ENCODE assay signal across 7 cellular contexts in the genomic region with DNA sequence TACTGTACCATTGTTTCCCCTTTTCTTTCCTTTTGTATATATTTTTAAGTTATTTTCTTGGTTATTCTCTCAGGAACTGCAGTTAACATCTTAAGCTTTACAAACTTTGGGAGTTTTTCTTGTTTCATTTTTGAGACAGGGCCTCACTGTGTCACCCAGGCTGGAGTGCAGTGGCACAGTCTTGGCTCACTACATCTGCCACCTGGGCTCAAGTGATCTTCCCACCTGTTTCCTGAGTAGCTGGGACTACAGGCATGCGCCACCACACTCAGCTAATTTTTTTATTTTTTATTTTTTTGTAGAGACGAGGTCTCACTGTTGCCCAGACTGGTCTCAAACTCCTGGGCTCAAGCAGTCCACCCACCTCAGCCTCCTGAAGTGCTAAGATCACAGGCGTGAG. TPM values are rescaled to one million over a fixed set of nuclear protein-coding genes. Genes with fewer than 3 reads are reported as not detected.
DNase-seq lines count a peak whose midpoint lies in the region; ATAC-seq and TF ChIP-seq lines count a peak whose summit lies in the region.
"Not testable (repeated sequence)": the region's sequence is repeated elsewhere in the genome, so short reads cannot be mapped to it uniquely, and the experiment has no call there.

No MANE protein-coding gene starts in this region.

- not testable (repeated sequence) for H3K4me3 Mint-ChIP-seq in CD8-positive, alpha-beta T cell; activated T-cell treated with anti-CD3 and anti-CD28 coated beads, Interleukin-2, amount 50 U/mL, for 72 hours; effector memory CD8-positive, alpha-beta T cell; naive thymus-derived CD4-positive, alpha-beta T cell; stimulated activated effector memory CD8-positive, alpha-beta T cell treated with anti-CD3 and anti-CD28 coated beads, Interleukin-12 subunit alpha, Interleukin-12 subunit beta, amount 100 ng/mL, for 72 hours

- H3K9me3 ChIP-seq in CD8-positive, alpha-beta T cell (ENCODE audit: low read length), result peaks cover 14% of the 10 kb centered on the region
- peaks cover 0 to 21% (median 0%) of the 10 kb centered on the region in 3 experiments for H3K9me3 ChIP-seq in naive thymus-derived CD4-positive, alpha-beta T cell (ENCODE audit: control insufficient read depth in 2 of 3, low read length in 3 of 3)

- TF ChIP-seq CTCF in CD8-positive, alpha-beta T cell (IDR thresholded peaks at IDR 0.05), result not testable (repeated sequence)

- peaks cover 24% of the 10 kb centered on the region for H3K4me1 Mint-ChIP-seq in CD8-positive, alpha-beta T cell (ENCODE audit: low read depth)
- H3K4me1 Mint-ChIP-seq in activated T-cell treated with anti-CD3 and anti-CD28 coated beads, Interleukin-2, amount 50 U/mL, for 72 hours (ENCODE audit: low read depth), result not testable (repeated sequence)
- peaks cover 6 to 16% of the 10 kb centered on the region in 2 donors for H3K4me1 Mint-ChIP-seq in effector memory CD8-positive, alpha-beta T cell (ENCODE audit: low read depth in 2 of 2)
- H3K4me1 Mint-ChIP-seq in naive thymus-derived CD4-positive, alpha-beta T cell, result peaks cover 8 to 31% (median 22%) of the 10 kb centered on the region in 7 donors
- peaks cover 18% of the 10 kb centered on the region for H3K4me1 Mint-ChIP-seq in stimulated activated effector memory CD8-positive, alpha-beta T cell treated with anti-CD3 and anti-CD28 coated beads, Interleukin-12 subunit alpha, Interleukin-12 subunit beta, amount 100 ng/mL, for 72 hours

- peaks cover 96% of the 10 kb centered on the region for H3K36me3 Mint-ChIP-seq in CD8-positive, alpha-beta T cell
- peaks cover 39 to 65% of the 10 kb centered on the region in 2 donors for H3K36me3 Mint-ChIP-seq in activated T-cell treated with anti-CD3 and anti-CD28 coated beads, Interleukin-2, amount 50 U/mL, for 72 hours (ENCODE audit: insufficient read depth in 2 of 2)
- H3K36me3 Mint-ChIP-seq in effector memory CD8-positive, alpha-beta T cell (ENCODE audit: insufficient read depth), result peaks cover 75% of the 10 kb centered on the region
- peaks cover 36 to 97% (median 88%) of the 10 kb centered on the region in 5 donors for H3K36me3 Mint-ChIP-seq in naive thymus-derived CD4-positive, alpha-beta T cell
- H3K36me3 Mint-ChIP-seq in stimulated activated effector memory CD8-positive, alpha-beta T cell treated with anti-CD3 and anti-CD28 coated beads, Interleukin-12 subunit alpha, Interleukin-12 subunit beta, amount 100 ng/mL, for 72 hours, result peaks cover 100% of the 10 kb centered on the region

- not testable (repeated sequence) for H3K4me3 ChIP-seq in CD8-positive, alpha-beta T cell (ENCODE audit: low read depth, low read length); Jurkat, Clone E6-1 (ENCODE audit: low read length); naive thymus-derived CD4-positive, alpha-beta T cell (ENCODE audit: low read length)

- DNase-seq in CD8-positive, alpha-beta T cell; activated T-cell treated with anti-CD3 and anti-CD28 coated beads, Interleukin-2, amount 50 U/mL, for 72 hours; effector memory CD8-positive, alpha-beta T cell; naive thymus-derived CD4-positive, alpha-beta T cell; stimulated activated effector memory CD8-positive, alpha-beta T cell treated with anti-CD3 and anti-CD28 coated beads, Interleukin-12 subunit alpha, Interleukin-12 subunit beta, amount 100 ng/mL, for 72 hours (ENCODE audit: low spot score in 2 of 2): not testable (repeated sequence)
- peak; percentile 26 for DNase-seq in Jurkat, Clone E6-1 (ENCODE audit: low read depth, low spot score)
- DNase-seq in RPMI8226, result peak; percentile 11

- peaks cover 17% of the 10 kb centered on the region for H3K9me3 Mint-ChIP-seq in CD8-positive, alpha-beta T cell
- peaks cover 10 to 19% of the 10 kb centered on the region in 2 donors for H3K9me3 Mint-ChIP-seq in activated T-cell treated with anti-CD3 and anti-CD28 coated beads, Interleukin-2, amount 50 U/mL, for 72 hours
- peaks cover 7 to 10% of the 10 kb centered on the region in 2 donors for H3K9me3 Mint-ChIP-seq in effector memory CD8-positive, alpha-beta T cell
- H3K9me3 Mint-ChIP-seq in naive thymus-derived CD4-positive, alpha-beta T cell, result peaks cover 0 to 59% (median 26%) of the 10 kb centered on the region in 11 donors
- H3K9me3 Mint-ChIP-seq in stimulated activated effector memory CD8-positive, alpha-beta T cell treated with anti-CD3 and anti-CD28 coated beads, Interleukin-12 subunit alpha, Interleukin-12 subunit beta, amount 100 ng/mL, for 72 hours, result not testable (repeated sequence)

- intact Hi-C loops in CD8-positive, alpha-beta T cell (cut with DNase I, micrococcal nuclease); naive thymus-derived CD4-positive, alpha-beta T cell (cut with micrococcal nuclease): not testable (repeated sequence)

- ATAC-seq in CD8-positive, alpha-beta T cell; activated T-cell treated with anti-CD3 and anti-CD28 coated beads, Interleukin-2, amount 50 U/mL, for 72 hours (replicated peaks in 1 of 2); effector memory CD8-positive, alpha-beta T cell (replicated peaks); naive thymus-derived CD4-positive, alpha-beta T cell; stimulated activated effector memory CD8-positive, alpha-beta T cell treated with anti-CD3 and anti-CD28 coated beads, Interleukin-12 subunit alpha, Interleukin-12 subunit beta, amount 100 ng/mL, for 72 hours: not testable (repeated sequence)

- POLR2A ChIA-PET in CD8-positive, alpha-beta T cell (lab: Charles Lee), result interaction anchor here (0.7 kb wide), 1 partner anchor 126 kb away, joined by 3 read pairs; no protein-coding TSS in a partner anchor
- POLR2A ChIA-PET in naive thymus-derived CD4-positive, alpha-beta T cell (lab: Charles Lee), result interaction anchor here (0.6 kb wide), 2 partner anchors 16 to 39 kb away, joined by 3 to 4 read pairs; no protein-coding TSS in a partner anchor

- H3K27ac Mint-ChIP-seq in CD8-positive, alpha-beta T cell, result peak overlapping the region; percentile 24
- peak overlapping the region; percentile 60 for H3K27ac Mint-ChIP-seq in activated T-cell treated with anti-CD3 and anti-CD28 coated beads, Interleukin-2, amount 50 U/mL, for 72 hours
- H3K27ac Mint-ChIP-seq in effector memory CD8-positive, alpha-beta T cell, result peak overlapping the region; percentile 12 to 73
- peak overlapping the region in 6 of 9 donors; percentile 16 to 62 (median 48) for H3K27ac Mint-ChIP-seq in naive thymus-derived CD4-positive, alpha-beta T cell
- peak overlapping the region; percentile 4 for H3K27ac Mint-ChIP-seq in stimulated activated effector memory CD8-positive, alpha-beta T cell treated with anti-CD3 and anti-CD28 coated beads, Interleukin-12 subunit alpha, Interleukin-12 subunit beta, amount 100 ng/mL, for 72 hours

- not testable (repeated sequence) for H3K27me3 Mint-ChIP-seq in CD8-positive, alpha-beta T cell (ENCODE audit: low read depth); activated T-cell treated with anti-CD3 and anti-CD28 coated beads, Interleukin-2, amount 50 U/mL, for 72 hours (ENCODE audit: low read depth); effector memory CD8-positive, alpha-beta T cell; naive thymus-derived CD4-positive, alpha-beta T cell

- CTCF ChIA-PET in CD8-positive, alpha-beta T cell (lab: Charles Lee), result interaction anchor here (0.6 kb wide), 2 partner anchors 122 to 861 kb away, joined by 3 read pairs; no protein-coding TSS in a partner anchor
- CTCF ChIA-PET in naive thymus-derived CD4-positive, alpha-beta T cell (lab: Charles Lee), result not testable (repeated sequence)

- H3K36me3 ChIP-seq in CD8-positive, alpha-beta T cell (ENCODE audit: insufficient read depth, low read length), result peaks cover 58% of the 10 kb centered on the region
- H3K36me3 ChIP-seq in naive thymus-derived CD4-positive, alpha-beta T cell (ENCODE audit: control insufficient read depth in 2 of 3, insufficient read depth in 3 of 3, low read length in 3 of 3), result peaks cover 7 to 81% (median 12%) of the 10 kb centered on the region in 3 experiments

- H3K27ac ChIP-seq in CD8-positive, alpha-beta T cell (ENCODE audit: low read depth, low read length); naive thymus-derived CD4-positive, alpha-beta T cell (ENCODE audit: low read depth, low read length): not testable (repeated sequence)

- not testable (repeated sequence) for H3K4me1 ChIP-seq in CD8-positive, alpha-beta T cell (ENCODE audit: insufficient read depth, low read length); naive thymus-derived CD4-positive, alpha-beta T cell (ENCODE audit: control insufficient read depth in 2 of 2, insufficient read depth in 2 of 2, low read length in 2 of 2)

- H3K27me3 ChIP-seq in CD8-positive, alpha-beta T cell (ENCODE audit: insufficient read depth, low read length); naive thymus-derived CD4-positive, alpha-beta T cell (ENCODE audit: control insufficient read depth in 2 of 2, insufficient read depth in 2 of 2, low read length in 2 of 2): not testable (repeated sequence)

RNA-seq across cellular contexts. Expression of gene KDM3A, which starts 55.2 kb away (rescaled TPM):
- 100 to 1,000 TPM; 226 to 227 TPM for total RNA-seq in CD8-positive, alpha-beta T cell
- 23.7 TPM for polyA plus RNA-seq in Jurkat, Clone E6-1 (2012; ENCODE audit: insufficient read depth, insufficient read length)
- 10 to 100 TPM; 61.2 to 66.8 TPM for total RNA-seq in activated T-cell treated with anti-CD3 and anti-CD28 coated beads, Interleukin-2, amount 50 U/mL, for 72 hours
- total RNA-seq in naive thymus-derived CD4-positive, alpha-beta T cell, result 100 to 1,000 TPM; 132 to 191 (median 169) TPM
- 10 to 100 TPM; 17.7 to 50.7 TPM for polyA plus RNA-seq in naive thymus-derived CD4-positive, alpha-beta T cell

Comparison
In these comparisons a context has a peak if more than half of its experiments do, and no peak if none do; other contexts are left out.
1. H3K27ac Mint-ChIP-seq: peak in every context shown above with its lines; median percentile 60 in activated T-cell treated with anti-CD3 and anti-CD28 coated beads, Interleukin-2, amount 50 U/mL, for 72 hours; 48 in naive thymus-derived CD4-positive, alpha-beta T cell; 42 in effector memory CD8-positive, alpha-beta T cell; 24 in CD8-positive, alpha-beta T cell; 4 in stimulated activated effector memory CD8-positive, alpha-beta T cell treated with anti-CD3 and anti-CD28 coated beads, Interleukin-12 subunit alpha, Interleukin-12 subunit beta, amount 100 ng/mL, for 72 hours.